Comparison of ENCODE assay signal across 8 cellular contexts in the genomic region with DNA sequence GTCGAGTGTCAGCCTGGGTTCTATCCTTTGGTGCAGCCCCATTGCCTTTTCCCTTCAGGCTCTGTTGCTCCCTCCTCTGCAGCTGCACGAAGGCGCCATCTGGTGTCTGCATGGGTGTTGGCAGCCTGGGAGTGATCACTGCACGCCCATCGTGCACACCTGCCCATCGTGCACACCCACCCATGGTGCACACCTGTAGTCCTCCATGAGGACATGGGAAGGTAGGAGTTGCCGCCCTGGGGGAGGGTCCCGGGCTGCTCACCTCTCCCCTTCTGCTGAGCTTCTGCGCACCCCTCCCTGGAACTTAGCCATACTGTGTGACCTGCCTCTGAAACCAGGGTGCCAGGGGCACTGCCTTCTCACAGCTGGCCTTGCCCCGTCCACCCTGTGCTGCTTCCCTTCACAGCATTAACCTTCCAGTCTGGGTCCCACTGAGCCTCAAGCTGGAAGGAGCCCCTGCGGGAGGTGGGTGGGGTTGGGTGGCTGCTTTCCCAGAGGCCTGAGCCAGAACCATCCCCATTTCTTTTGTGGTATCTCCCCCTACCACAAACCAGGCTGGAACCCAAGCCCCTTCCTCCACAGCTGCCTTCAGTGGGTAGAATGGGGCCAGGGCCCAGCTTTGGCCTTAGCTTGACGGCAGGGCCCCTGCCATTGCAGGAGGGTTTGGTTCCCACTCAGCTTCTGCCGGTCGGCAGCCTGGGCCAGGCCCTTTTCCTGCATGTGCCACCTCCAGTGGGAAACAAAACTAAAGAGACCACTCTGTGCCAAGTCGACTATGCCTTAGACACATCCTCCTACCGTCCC. TPM values are rescaled to one million over a fixed set of nuclear protein-coding genes. Genes with fewer than 3 reads are reported as not detected.
DNase-seq lines count a peak whose midpoint lies in the region; ATAC-seq and TF ChIP-seq lines count a peak whose summit lies in the region.

No MANE protein-coding gene starts in this region.

- no peaks in the 10 kb centered on the region for H3K9me3 Mint-ChIP-seq in CD8-positive, alpha-beta T cell
- H3K9me3 Mint-ChIP-seq in H9 (no peaks in the 10 kb centered on the region), memory B cell (no peaks in the 10 kb centered on the region)

- no peak overlapping the region for H2BK15ac ChIP-seq in H9 (ENCODE audit: low read depth, low read length)

- no peak overlapping the region for H2BK5ac ChIP-seq in H9 (ENCODE audit: insufficient read length, low read length)

- H4K5ac ChIP-seq in H9 (ENCODE audit: insufficient read length, low read depth, low read length), result no peak overlapping the region

- peak; percentile 48 to 82 (median 72) for DNase-seq in CD8-positive, alpha-beta T cell
- DNase-seq in H9, result peak; percentile 83
- peak; percentile 50 for DNase-seq in NCI-H510A (lab: John Stamatoyannopoulos, UW)
- peak; percentile 76 for DNase-seq in activated CD4-positive, alpha-beta T cell treated with anti-CD3 and anti-CD28 coated beads, Interleukin-2, amount 50 U/mL, for 1 hour
- DNase-seq in colonic mucosa, result peak; percentile 84
- peak; percentile 72 to 74 for DNase-seq in memory B cell (ENCODE audit: low spot score in 2 of 2)
- DNase-seq in stimulated activated CD8-positive, alpha-beta memory T cell treated with anti-CD3 and anti-CD28 coated beads, Interleukin-15, amount 100 ng/mL, for 48 hours (ENCODE audit: low read depth in 2 of 2), result peak; percentile 62 to 63

- no peak overlapping the region for H3K27ac ChIP-seq in CD8-positive, alpha-beta T cell (ENCODE audit: low read depth, low read length)
- H3K27ac ChIP-seq in H9 (ENCODE audit: insufficient read length, low read depth, low read length) (no peak overlapping the region), colonic mucosa (no peak overlapping the region)

- no peak overlapping the region for H3K4ac ChIP-seq in H9 (ENCODE audit: low read depth, low read length)

- no peak overlapping the region for H4K8ac ChIP-seq in H9 (replicated peaks; ENCODE audit: insufficient read length, low read depth, low read length)

- TF ChIP-seq CTCF in CD8-positive, alpha-beta T cell (IDR thresholded peaks at IDR 0.05), result peak; percentile 76
- TF ChIP-seq CTCF in H9 (conservative IDR thresholded peaks at IDR 0.05) (peak; percentile 90), colonic mucosa (IDR thresholded peaks at IDR 0.05) (peak; percentile 85)

- no peak overlapping the region for H2AFZ ChIP-seq in H9 (ENCODE audit: low read length)

- peaks cover 31% of the 10 kb centered on the region for H3K36me3 ChIP-seq in CD8-positive, alpha-beta T cell (ENCODE audit: insufficient read depth, low read length)
- H3K36me3 ChIP-seq in colonic mucosa, result no peaks in the 10 kb centered on the region

- no peak overlapping the region for H2AK5ac ChIP-seq in H9 (ENCODE audit: insufficient read length, low read length)

- H2BK20ac ChIP-seq in H9 (ENCODE audit: low read depth, low read length, poor library complexity, severe bottlenecking), result no peak overlapping the region

- no peak overlapping the region for H3K27ac Mint-ChIP-seq in CD8-positive, alpha-beta T cell
- no peak overlapping the region for H3K27ac Mint-ChIP-seq in H9
- H3K27ac Mint-ChIP-seq in memory B cell, result peak overlapping the region; percentile 31

- no peak overlapping the region for H3K18ac ChIP-seq in H9 (ENCODE audit: insufficient read length, low read depth, low read length)

- no peak overlapping the region for H4K91ac ChIP-seq in H9 (ENCODE audit: insufficient read length, low read depth, low read length)

- no CpG with 5 or more reads among the region's 16 CpGs for WGBS in H9 (ENCODE audit: extremely low coverage, insufficient read length, low lambda C conversion rate)

- H3K9ac ChIP-seq in H9 (ENCODE audit: extremely low read depth, insufficient read length, low read length) (no peak overlapping the region), colonic mucosa (ENCODE audit: low read depth in 2 of 2, low read length in 2 of 2) (peak overlapping the region in 1 of 2 donors; percentile 49)

- POLR2A ChIA-PET in CD8-positive, alpha-beta T cell (lab: Charles Lee), result interaction anchor here (1.5 kb wide), 1 partner anchor 83 kb away, joined by 4 read pairs; no protein-coding TSS in a partner anchor

- no peaks in the 10 kb centered on the region for H3K27me3 Mint-ChIP-seq in CD8-positive, alpha-beta T cell (ENCODE audit: low read depth)
- H3K27me3 Mint-ChIP-seq in H9 (ENCODE audit: low read depth) (peaks cover under 1% of the 10 kb centered on the region; the same call in 1 of the 2 replicates), memory B cell (no peaks in the 10 kb centered on the region)

- H2BK12ac ChIP-seq in H9 (ENCODE audit: insufficient read length, low read depth, low read length), result no peak overlapping the region

- no peak overlapping the region for H3K4me3 ChIP-seq in CD8-positive, alpha-beta T cell (ENCODE audit: low read depth, low read length)
- no peak overlapping the region for H3K4me3 ChIP-seq in colonic mucosa

- no peaks in the 10 kb centered on the region for H3K23me2 ChIP-seq in H9 (ENCODE audit: insufficient read length, low read depth, low read length, poor library complexity, severe bottlenecking)

- no peaks in the 10 kb centered on the region for H3K79me1 ChIP-seq in H9 (ENCODE audit: insufficient read depth, low read depth, low read length, poor library complexity, severe bottlenecking)

- no peak overlapping the region for H3K4me2 ChIP-seq in H9 (ENCODE audit: insufficient read depth, insufficient read length, low read length)

- no peak overlapping the region for H3K23ac ChIP-seq in H9 (ENCODE audit: insufficient read length, low read depth, low read length)

- H3K4me1 ChIP-seq in CD8-positive, alpha-beta T cell (ENCODE audit: insufficient read depth, low read length), result no peaks in the 10 kb centered on the region
- no peaks in the 10 kb centered on the region for H3K4me1 ChIP-seq in H9 (ENCODE audit: insufficient read depth, low read length)
- H3K4me1 ChIP-seq in colonic mucosa, result no peaks in the 10 kb centered on the region

- H3K36me3 Mint-ChIP-seq in CD8-positive, alpha-beta T cell, result peaks cover 57% of the 10 kb centered on the region
- H3K36me3 Mint-ChIP-seq in H9 (ENCODE audit: insufficient read depth in 1 of 3, low read depth in 3 of 3) (peaks cover 11 to 34% (median 14%) of the 10 kb centered on the region in 3 experiments), memory B cell (peaks cover 6% of the 10 kb centered on the region)

- H2BK120ac ChIP-seq in H9 (ENCODE audit: low read depth, low read length, poor library complexity, severe bottlenecking), result no peak overlapping the region

- peaks cover 3% of the 10 kb centered on the region for H3K4me1 Mint-ChIP-seq in CD8-positive, alpha-beta T cell (ENCODE audit: low read depth)
- H3K4me1 Mint-ChIP-seq in H9 (peaks cover 6 to 7% of the 10 kb centered on the region in 2 experiments; a peak in 3 of 4 replicates), memory B cell (peaks cover 19% of the 10 kb centered on the region)

- peak; percentile 97 for ATAC-seq in CD8-positive, alpha-beta T cell
- ATAC-seq in memory B cell (ENCODE audit: low read depth), result peak; percentile 89
- no peak for ATAC-seq in HG02798 (IDR thresholded peaks at IDR 0.05; ENCODE audit: poor library complexity, unreplicated experiment)

- H3K9me3 ChIP-seq in CD8-positive, alpha-beta T cell (ENCODE audit: low read length), result no peaks in the 10 kb centered on the region
- H3K9me3 ChIP-seq in H9 (ENCODE audit: control insufficient read depth, low read depth, low read length) (no peaks in the 10 kb centered on the region), colonic mucosa (no peaks in the 10 kb centered on the region)

- H4K20me1 ChIP-seq in H9 (ENCODE audit: control insufficient read depth, insufficient read depth, insufficient read length), result no peaks in the 10 kb centered on the region

- intact Hi-C loops in CD8-positive, alpha-beta T cell (cut with DNase I, micrococcal nuclease), result loop anchor here (1.0 to 10.0 kb wide), 5 partner anchors 45 to 407 kb away; partner anchors contain the start of gene RIPOR1 (in 1 of the 2)
- intact Hi-C loops in colonic mucosa (cut with DNase I), result loop anchor here (2.0 to 10.0 kb wide), 3 partner anchors 46 to 251 kb away; no protein-coding TSS in a partner anchor

- H3K27me3 ChIP-seq in CD8-positive, alpha-beta T cell (ENCODE audit: insufficient read depth, low read length), result no peaks in the 10 kb centered on the region
- H3K27me3 ChIP-seq in H9 (ENCODE audit: insufficient read depth, low read length), result no peaks in the 10 kb centered on the region
- H3K27me3 ChIP-seq in colonic mucosa, result no peaks in the 10 kb centered on the region

- no peak overlapping the region for H3K14ac ChIP-seq in H9 (ENCODE audit: insufficient read depth, low read length)

- H3K4me3 Mint-ChIP-seq in CD8-positive, alpha-beta T cell, result no peak overlapping the region
- H3K4me3 Mint-ChIP-seq in H9 (no peak overlapping the region; a peak in 1 of 5 replicates), memory B cell (no peak overlapping the region)

- H3K56ac ChIP-seq in H9 (ENCODE audit: insufficient read length, low read depth, low read length), result no peak overlapping the region

- no peaks in the 10 kb centered on the region for H3K79me2 ChIP-seq in H9 (ENCODE audit: insufficient read depth, low read length)

- CTCF ChIA-PET in CD8-positive, alpha-beta T cell (lab: Charles Lee), result interaction anchor here (0.6 to 4.0 kb wide), 19 partner anchors 9 to 443 kb away, joined by 3 to 49 read pairs (median 4); partner anchors contain the start of gene NRN1L

- no peak overlapping the region for H3T11ph ChIP-seq in H9 (ENCODE audit: low read length)

RNA-seq across cellular contexts. Expression of gene CTRL, which starts 2.9 kb away (rescaled TPM):
- 10 to 100 TPM; 16.6 to 18.6 TPM for total RNA-seq in CD8-positive, alpha-beta T cell
- 2.7 and 3.3 TPM in 2 replicates for total RNA-seq in H9 (2021)
- total RNA-seq in colonic mucosa, result 1 to 10 TPM in 1 of 2 donors, under 1 TPM in 1; 0.64 to 2.2 TPM

RNA-seq across cellular contexts. Expression of gene PSMB10, which starts 7.9 kb away (rescaled TPM):
- total RNA-seq in CD8-positive, alpha-beta T cell, result 10 to 100 TPM; 82.0 to 83.9 TPM
- total RNA-seq in H9 (2021) (24.5 and 25.7 TPM in 2 replicates), colonic mucosa (100 to 1,000 TPM; 120 to 124 TPM)

RNA-seq across cellular contexts. Expression of gene LCAT, which starts 15.2 kb away (rescaled TPM):
- 1 to 10 TPM; 3.3 to 5.8 TPM for total RNA-seq in CD8-positive, alpha-beta T cell
- total RNA-seq in H9 (2021) (17.7 and 17.8 TPM in 2 replicates), colonic mucosa (1 to 10 TPM; 3.4 to 3.6 TPM)

RNA-seq across cellular contexts. Expression of gene PSKH1, which starts 35.7 kb away (rescaled TPM):
- total RNA-seq in CD8-positive, alpha-beta T cell, result 10 to 100 TPM; 13.3 to 13.4 TPM
- total RNA-seq in H9 (2021), result 28.6 and 29.1 TPM in 2 replicates
- total RNA-seq in colonic mucosa, result 10 to 100 TPM; 24.5 to 34.7 TPM

RNA-seq across cellular contexts. Expression of gene SLC12A4, which starts 39.7 kb away (rescaled TPM):
- 10 to 100 TPM; 20.1 to 20.7 TPM for total RNA-seq in CD8-positive, alpha-beta T cell
- total RNA-seq in H9 (2021) (46.7 and 51.1 TPM in 2 replicates), colonic mucosa (10 to 100 TPM in 1 of 2 donors, 1 to 10 TPM in 1; 8.7 to 17.0 TPM)
